11 cellular contexts compared by ENCODE assay signal in genomic region chr2:8606226-8606625, GRCh38.
DNase-seq lines count a peak whose midpoint lies in the region; ATAC-seq and TF ChIP-seq lines count a peak whose summit lies in the region.
"Had no signal": no experiment of that assay in that cellular context is flagged by ENCODE, and none has a peak within 500 bp of the region (broad histone marks: within the 10 kb centered on the region; RNA-seq: fewer than 3 reads in every experiment).

No MANE protein-coding gene starts in this region.

- H2BK12ac ChIP-seq in mesenchymal stem cell (ENCODE audit: low read length in 2 of 2) = peak overlapping the region in 1 of 2 experiments; percentile 8

- H3K4me3 Mint-ChIP-seq in stimulated activated effector memory CD8-positive, alpha-beta T cell treated with anti-CD3 and anti-CD28 coated beads, Interleukin-12 subunit alpha, Interleukin-12 subunit beta, amount 100 ng/mL, for 72 hours = no peak overlapping the region

- H3K9me3 ChIP-seq in mesenchymal stem cell (ENCODE audit: control insufficient read depth, low read length) (peaks cover 2% of the 10 kb centered on the region), adrenal gland (replicated peaks in 1 of 3) (no peaks in the 10 kb centered on the region)

- H3K9me3 Mint-ChIP-seq in stimulated activated effector memory CD8-positive, alpha-beta T cell treated with anti-CD3 and anti-CD28 coated beads, Interleukin-12 subunit alpha, Interleukin-12 subunit beta, amount 100 ng/mL, for 72 hours = peaks cover 7% of the 10 kb centered on the region

- H3K27me3 ChIP-seq in mesenchymal stem cell (ENCODE audit: control insufficient read depth in 1 of 2, insufficient read depth in 1 of 2, low read length in 2 of 2) (no peaks in the 10 kb centered on the region), adrenal gland (no peaks in the 10 kb centered on the region)

- no peak overlapping the region for H2AK5ac ChIP-seq in mesenchymal stem cell (ENCODE audit: low read length, severe bottlenecking)

- H3K4me1 Mint-ChIP-seq in stimulated activated effector memory CD8-positive, alpha-beta T cell treated with anti-CD3 and anti-CD28 coated beads, Interleukin-12 subunit alpha, Interleukin-12 subunit beta, amount 100 ng/mL, for 72 hours = peaks cover 36% of the 10 kb centered on the region

- no peak overlapping the region for H2BK15ac ChIP-seq in mesenchymal stem cell (ENCODE audit: low read depth, poor library complexity, severe bottlenecking)

- no peak overlapping the region for H2BK5ac ChIP-seq in mesenchymal stem cell (ENCODE audit: low read depth, low read length, poor library complexity, severe bottlenecking)

- H2AFZ ChIP-seq in mesenchymal stem cell (ENCODE audit: low read depth, low read length) = no peak overlapping the region

- peak overlapping the region; percentile 9 for H2BK120ac ChIP-seq in mesenchymal stem cell (ENCODE audit: low read depth, low read length)

- H3K4me2 ChIP-seq in mesenchymal stem cell (ENCODE audit: low read length, poor library complexity, severe bottlenecking) = no peak overlapping the region

- H3K14ac ChIP-seq in mesenchymal stem cell (ENCODE audit: low read length in 2 of 2) = no peak overlapping the region

- H3K79me1 ChIP-seq in mesenchymal stem cell (replicated peaks; ENCODE audit: low read length, poor library complexity, severe bottlenecking) = no peaks in the 10 kb centered on the region

- H4K91ac ChIP-seq in mesenchymal stem cell (ENCODE audit: low read length) = no peak overlapping the region

- no peak for TF ChIP-seq CTCF in adrenal gland (IDR thresholded peaks at IDR 0.05)

- no peak overlapping the region for H3K27ac Mint-ChIP-seq in stimulated activated effector memory CD8-positive, alpha-beta T cell treated with anti-CD3 and anti-CD28 coated beads, Interleukin-12 subunit alpha, Interleukin-12 subunit beta, amount 100 ng/mL, for 72 hours

- peaks cover 5% of the 10 kb centered on the region for H3K4me1 ChIP-seq in mesenchymal stem cell (ENCODE audit: control insufficient read depth, insufficient read depth, low read depth, low read length)
- H3K4me1 ChIP-seq in adrenal gland (replicated peaks in 1 of 2) = no peaks in the 10 kb centered on the region

- no peak overlapping the region for H3K18ac ChIP-seq in mesenchymal stem cell (ENCODE audit: low read depth in 1 of 2, low read length in 2 of 2)

- H3K36me3 Mint-ChIP-seq in stimulated activated effector memory CD8-positive, alpha-beta T cell treated with anti-CD3 and anti-CD28 coated beads, Interleukin-12 subunit alpha, Interleukin-12 subunit beta, amount 100 ng/mL, for 72 hours = no peaks in the 10 kb centered on the region

- H3K36me3 ChIP-seq in mesenchymal stem cell (ENCODE audit: control insufficient read depth in 1 of 2, insufficient read depth in 2 of 2, low read depth in 1 of 2, low read length in 2 of 2) (no peaks in the 10 kb centered on the region), adrenal gland (replicated peaks in 1 of 2) (no peaks in the 10 kb centered on the region)

- no peak overlapping the region for H3K9ac ChIP-seq in mesenchymal stem cell (ENCODE audit: low read length)

- no peak overlapping the region for H3K4me3 ChIP-seq in mesenchymal stem cell (ENCODE audit: insufficient read depth in 1 of 2, low read depth in 1 of 2, low read length in 2 of 2)
- no peak overlapping the region for H3K4me3 ChIP-seq in adrenal gland

- H3K27ac ChIP-seq in mesenchymal stem cell (ENCODE audit: low read length, poor library complexity, severe bottlenecking) = no peak overlapping the region
- H3K27ac ChIP-seq in adrenal gland = no peak overlapping the region
- H3K27ac ChIP-seq: epithelial cell of prostate had no signal

- no peak for DNase-seq in mesenchymal stem cell
- DNase-seq in OCI-M2 (lab: John Stamatoyannopoulos, UW; ENCODE audit: unreplicated experiment) = no peak
- no peak for DNase-seq in adrenal gland
- DNase-seq in NCI-H524 (lab: John Stamatoyannopoulos, UW) = no peak
- DNase-seq in stimulated activated effector memory CD8-positive, alpha-beta T cell treated with anti-CD3 and anti-CD28 coated beads, Interleukin-12 subunit alpha, Interleukin-12 subunit beta, amount 100 ng/mL, for 72 hours (ENCODE audit: low spot score in 2 of 2) = no peak
- DNase-seq: NCI-H2029, nucleus accumbens had no signal

- no peak overlapping the region for H3K23ac ChIP-seq in mesenchymal stem cell (ENCODE audit: low read length in 2 of 2)

- TF ChIP-seq POLR2A in adrenal gland (IDR thresholded peaks at IDR 0.05) = no peak

- intact Hi-C loops in adrenal gland (cut with DNase I) = no loop called here

- H3K4ac ChIP-seq in mesenchymal stem cell (ENCODE audit: low read depth in 1 of 2, low read length in 2 of 2) = no peak overlapping the region

- ATAC-seq in GM18868 (IDR thresholded peaks at IDR 0.05; ENCODE audit: unreplicated experiment) (peak; percentile 91), GM21529 (IDR thresholded peaks at IDR 0.05; ENCODE audit: unreplicated experiment) (peak; percentile 94), HG03135 (IDR thresholded peaks at IDR 0.05; ENCODE audit: unreplicated experiment) (peak; percentile 91)
- ATAC-seq in stimulated activated effector memory CD8-positive, alpha-beta T cell treated with anti-CD3 and anti-CD28 coated beads, Interleukin-12 subunit alpha, Interleukin-12 subunit beta, amount 100 ng/mL, for 72 hours = no peak

- no peak overlapping the region for H4K8ac ChIP-seq in mesenchymal stem cell (ENCODE audit: low read length)

- 98% methylated on average over 6 of the region's 8 CpGs for WGBS in mesenchymal stem cell
- 83 to 94% (median 89%) methylated on average over 8 of the region's 8 CpGs for WGBS in adrenal gland, 4 donors
